11 cellular contexts compared by ENCODE assay signal in the genomic region with DNA sequence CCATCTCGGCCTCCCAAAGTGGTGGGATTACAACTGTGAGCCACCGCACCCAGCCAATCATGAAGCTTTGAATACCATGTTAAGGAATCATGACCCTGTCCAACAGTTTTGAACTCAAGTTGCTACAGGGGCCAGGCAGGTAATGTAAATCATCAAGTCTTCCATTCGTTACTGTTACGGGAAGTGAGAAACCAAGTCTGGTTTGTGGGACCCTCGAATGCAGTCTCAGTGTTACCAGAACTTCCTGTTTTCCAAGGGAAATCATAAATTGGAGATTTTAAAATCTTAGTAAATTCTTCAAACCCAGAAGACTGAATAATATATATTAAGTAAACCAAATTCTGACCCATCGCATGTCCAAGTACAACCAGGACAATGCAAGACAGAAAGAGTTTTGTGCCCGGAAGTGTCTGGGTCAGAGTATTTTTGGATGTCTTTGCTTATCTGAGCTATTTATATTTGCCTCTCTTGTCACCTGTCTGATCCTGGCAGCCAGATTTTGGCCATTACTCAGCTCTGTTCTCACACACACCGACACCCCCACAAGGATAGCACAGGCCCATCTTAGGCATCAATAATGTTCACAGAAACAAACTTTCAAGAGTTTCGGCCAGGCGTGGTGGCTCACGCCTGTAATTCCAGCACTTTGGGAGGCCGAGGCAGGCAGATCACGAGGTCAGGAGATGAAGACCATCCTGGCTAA. TPM values are rescaled to one million over a fixed set of nuclear protein-coding genes. Genes with fewer than 3 reads are reported as not detected.
A peak's percentile ranks its signal among the peaks of the same experiment; 100 is the strongest.
DNase-seq lines count a peak whose midpoint lies in the region; ATAC-seq, FAIRE-seq and TF ChIP-seq lines count a peak whose summit lies in the region.
"Had no signal": no experiment of that assay in that cellular context is flagged by ENCODE, and none has a peak within 500 bp of the region (broad histone marks: within the 10 kb centered on the region; RNA-seq: fewer than 3 reads in every experiment).

No MANE protein-coding gene starts in this region.

- no peak for TF ChIP-seq CTCF in WTC11 (IDR thresholded peaks at IDR 0.05)
- TF ChIP-seq CTCF in type B pancreatic cell (conservative IDR thresholded peaks at IDR 0.05): no peak

- CTCF ChIA-PET in WTC11 (lab: Charles Lee): no interaction called here

- no peak for DNase-seq in stimulated activated naive CD8-positive, alpha-beta T cell treated with anti-CD3 and anti-CD28 coated beads, Interleukin-15, Interleukin-2, amounts not matched to agents 100 U/mL and 50 U/mL, for 24 hours
- DNase-seq in WTC11 (ENCODE audit: low spot score): no peak
- no peak for DNase-seq in immature natural killer cell
- DNase-seq in type B pancreatic cell (ENCODE audit: extremely low spot score, unreplicated experiment): no peak
- no peak for DNase-seq in AML-193 (lab: John Stamatoyannopoulos, UW)
- DNase-seq in T1000 (lab: John Stamatoyannopoulos, UW): no peak
- no peak for DNase-seq in HTR-8/SVneo (ENCODE audit: insufficient read length, low spot score)
- DNase-seq: aorta, BE2C, NCI-H526 had no signal

- H3K9me3 Mint-ChIP-seq in stimulated activated naive CD8-positive, alpha-beta T cell treated with anti-CD3 and anti-CD28 coated beads, Interleukin-15, Interleukin-2, amounts not matched to agents 100 ng/mL and 50 ng/mL, for 24 hours: no peaks in the 10 kb centered on the region
- no peaks in the 10 kb centered on the region for H3K9me3 Mint-ChIP-seq in WTC11
- H3K9me3 Mint-ChIP-seq in immature natural killer cell: no peaks in the 10 kb centered on the region
- no peaks in the 10 kb centered on the region for H3K9me3 Mint-ChIP-seq in type B pancreatic cell

- ATAC-seq in stimulated activated naive CD8-positive, alpha-beta T cell treated with anti-CD3 and anti-CD28 coated beads, Interleukin-15, Interleukin-2, amounts not matched to agents 100 U/mL and 50 U/mL, for 24 hours: no peak
- ATAC-seq in WTC11: no peak

- H3K36me3 Mint-ChIP-seq in stimulated activated naive CD8-positive, alpha-beta T cell treated with anti-CD3 and anti-CD28 coated beads, Interleukin-15, Interleukin-2, amounts not matched to agents 100 ng/mL and 50 ng/mL, for 24 hours (ENCODE audit: low read depth): peaks cover 3% of the 10 kb centered on the region
- no peaks in the 10 kb centered on the region for H3K36me3 Mint-ChIP-seq in WTC11
- H3K36me3 Mint-ChIP-seq in immature natural killer cell: peaks cover 0 to 4% (median 3%) of the 10 kb centered on the region in 3 donors
- H3K36me3 Mint-ChIP-seq in type B pancreatic cell: no peaks in the 10 kb centered on the region

- POLR2A ChIA-PET in WTC11 (lab: Charles Lee): interaction anchor here (1.0 kb wide), 1 partner anchor 9 kb away, joined by 4 read pairs; the partner anchor contains the start of gene ATP5IF1

- H3K4me1 Mint-ChIP-seq in stimulated activated naive CD8-positive, alpha-beta T cell treated with anti-CD3 and anti-CD28 coated beads, Interleukin-15, Interleukin-2, amounts not matched to agents 100 ng/mL and 50 ng/mL, for 24 hours (ENCODE audit: low read depth): peaks cover 54% of the 10 kb centered on the region
- peaks cover 29% of the 10 kb centered on the region for H3K4me1 Mint-ChIP-seq in WTC11
- peaks cover 55 to 61% of the 10 kb centered on the region in 2 donors for H3K4me1 Mint-ChIP-seq in immature natural killer cell
- peaks cover 28% of the 10 kb centered on the region for H3K4me1 Mint-ChIP-seq in type B pancreatic cell (ENCODE audit: unreplicated experiment)

- H3K27ac Mint-ChIP-seq in stimulated activated naive CD8-positive, alpha-beta T cell treated with anti-CD3 and anti-CD28 coated beads, Interleukin-15, Interleukin-2, amounts not matched to agents 100 ng/mL and 50 ng/mL, for 24 hours: peak overlapping the region; percentile 88
- H3K27ac Mint-ChIP-seq in WTC11 (peak overlapping the region; percentile 42; the same call in 1 of the 2 replicates), immature natural killer cell (peak overlapping the region; percentile 91 to 100 (median 98)), type B pancreatic cell (no peak overlapping the region)

- no peak for FAIRE-seq in HTR-8/SVneo (lab: Jason Lieb, UNC)

- H3K4me3 Mint-ChIP-seq in stimulated activated naive CD8-positive, alpha-beta T cell treated with anti-CD3 and anti-CD28 coated beads, Interleukin-15, Interleukin-2, amounts not matched to agents 100 ng/mL and 50 ng/mL, for 24 hours: peak overlapping the region; percentile 73
- H3K4me3 Mint-ChIP-seq in WTC11 (no peak overlapping the region), immature natural killer cell (peak overlapping the region; percentile 65 to 89 (median 80)), type B pancreatic cell (peak overlapping the region; percentile 47)

- H3K27me3 Mint-ChIP-seq in stimulated activated naive CD8-positive, alpha-beta T cell treated with anti-CD3 and anti-CD28 coated beads, Interleukin-15, Interleukin-2, amounts not matched to agents 100 ng/mL and 50 ng/mL, for 24 hours: no peaks in the 10 kb centered on the region
- H3K27me3 Mint-ChIP-seq in WTC11 (ENCODE audit: low read depth) (no peaks in the 10 kb centered on the region), immature natural killer cell (ENCODE audit: low read depth in 3 of 3) (peaks cover 0 to 8% (median 3%) of the 10 kb centered on the region in 3 donors), type B pancreatic cell (no peaks in the 10 kb centered on the region)

TF ChIP-seq in WTC11, 78 proteins besides CTCF, POLR2A, EP300 and RAD21:
- TF ChIP-seq JUN (CRISPR knock-in tag; IDR thresholded peaks at IDR 0.05): no peak
TF ChIP-seq in WTC11: peak in this region for 0.

RNA-seq across cellular contexts. Expression of gene ATP5IF1, which starts 8.8 kb away (rescaled TPM):
- total RNA-seq in WTC11 (2021) (201 to 245 TPM (median 228 TPM) in 3 replicates), type B pancreatic cell (ENCODE audit: low replicate concordance) (143 and 144 TPM in 2 replicates)
- polyA plus RNA-seq in immature natural killer cell: 100 to 1,000 TPM; 462 to 960 (median 728) TPM

RNA-seq across cellular contexts. Expression of gene DNAJC8, which starts 11.9 kb away (rescaled TPM):
- total RNA-seq in WTC11 (2021) (108 to 112 TPM (median 110 TPM) in 3 replicates), type B pancreatic cell (ENCODE audit: low replicate concordance) (60.3 and 90.2 TPM in 2 replicates)
- 100 to 1,000 TPM; 197 to 269 (median 205) TPM for polyA plus RNA-seq in immature natural killer cell

RNA-seq across cellular contexts. Expression of gene SESN2, which starts 14.6 kb away (rescaled TPM):
- total RNA-seq in WTC11 (2021): 22.3 to 38.1 TPM (median 23.3 TPM) in 3 replicates
- 10 to 100 TPM; 10.2 to 23.5 (median 14.0) TPM for polyA plus RNA-seq in immature natural killer cell
- 21.5 and 40.2 TPM in 2 replicates for total RNA-seq in type B pancreatic cell (ENCODE audit: low replicate concordance)
